Comparison of ENCODE assay signal across 12 cellular contexts in the genomic region with DNA sequence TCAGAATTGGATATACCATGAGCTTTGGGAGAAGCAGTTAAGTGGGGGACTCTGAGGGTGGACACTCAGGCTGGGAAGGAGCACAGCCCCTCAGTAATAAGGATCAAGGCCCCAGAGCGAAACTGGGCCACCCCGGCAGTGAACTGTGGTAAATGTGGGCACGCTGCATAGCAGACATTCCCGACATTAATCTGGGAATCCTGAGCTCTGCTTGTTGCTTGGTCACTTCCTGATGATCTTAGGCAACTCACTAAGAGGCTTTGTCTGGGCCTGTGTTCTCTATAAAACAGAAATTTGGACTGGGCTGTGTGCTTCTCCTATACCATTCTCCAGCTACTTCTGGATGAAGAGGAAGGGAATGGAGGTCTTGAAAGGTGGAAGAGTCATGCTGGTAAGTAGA. TPM values are rescaled to one million over a fixed set of nuclear protein-coding genes. Genes with fewer than 3 reads are reported as not detected.
DNase-seq lines count a peak whose midpoint lies in the region; ATAC-seq and TF ChIP-seq lines count a peak whose summit lies in the region.
"Had no signal": no experiment of that assay in that cellular context is flagged by ENCODE, and none has a peak within 500 bp of the region (broad histone marks: within the 10 kb centered on the region; RNA-seq: fewer than 3 reads in every experiment).

No MANE protein-coding gene starts in this region.

- no peak for ATAC-seq in PC-3
- no peak for ATAC-seq in HG02610 (IDR thresholded peaks at IDR 0.05; ENCODE audit: unreplicated experiment)
- no peak for ATAC-seq in GM21423 (IDR thresholded peaks at IDR 0.05; ENCODE audit: unreplicated experiment)
- ATAC-seq: gastroesophageal sphincter, HCT116 had no signal

- H3K9me3 ChIP-seq in CD8-positive, alpha-beta memory T cell (ENCODE audit: low read length): no peaks in the 10 kb centered on the region
- H3K9me3 ChIP-seq in PC-3 (ENCODE audit: low read length): no peaks in the 10 kb centered on the region
- H3K9me3 ChIP-seq in osteoblast (ENCODE audit: low read depth, low read length): no peaks in the 10 kb centered on the region
- H3K9me3 ChIP-seq: gastroesophageal sphincter had no signal

- POLR2A ChIA-PET in CD8-positive, alpha-beta memory T cell (lab: Charles Lee): no interaction called here
- POLR2A ChIA-PET in PC-3 (lab: Charles Lee; ENCODE audit: unreplicated experiment): no interaction called here

- no TSS peak for BruUV-seq in PC-3 (replicated peaks; lab: Mats Ljungman, UMichigan)

- H3K27me3 ChIP-seq in CD8-positive, alpha-beta memory T cell (ENCODE audit: insufficient read depth, low read length, poor library complexity, severe bottlenecking): no peaks in the 10 kb centered on the region
- H3K27me3 ChIP-seq in PC-3 (ENCODE audit: low read length) (no peaks in the 10 kb centered on the region), osteoblast (ENCODE audit: insufficient read depth, low read length) (no peaks in the 10 kb centered on the region)
- H3K27me3 ChIP-seq: gastroesophageal sphincter had no signal

- no peaks in the 10 kb centered on the region for H3K9me2 ChIP-seq in PC-3 (replicated peaks; ENCODE audit: low read length)

- no peak for DNase-seq in CD8-positive, alpha-beta memory T cell
- DNase-seq in PC-3 (no peak), endothelial cell (ENCODE audit: low spot score) (no peak), osteoblast (ENCODE audit: insufficient read length, low spot score, missing footprints) (peak; percentile 89), caudate nucleus (lab: John Stamatoyannopoulos, UW) (no peak)
- no peak for DNase-seq in effector CD4-positive, alpha-beta T cell
- DNase-seq: activated naive CD4-positive, alpha-beta T cell treated with anti-CD3 and anti-CD28 coated beads for 36 hours; NCI-H2107 had no signal

- H3K4me3 Mint-ChIP-seq in CD8-positive, alpha-beta memory T cell: no peak overlapping the region
- no peak overlapping the region for H3K4me3 Mint-ChIP-seq in endothelial cell (ENCODE audit: unreplicated experiment)
- H3K4me3 Mint-ChIP-seq: activated naive CD4-positive, alpha-beta T cell treated with anti-CD3 and anti-CD28 coated beads for 36 hours had no signal

- H3K27ac ChIP-seq in CD8-positive, alpha-beta memory T cell (ENCODE audit: low read depth, low read length): no peak overlapping the region
- peak overlapping the region; percentile 33; the same call in 1 of the 2 replicates for H3K27ac ChIP-seq in PC-3 (ENCODE audit: low read length)
- peak overlapping the region; percentile 95 for H3K27ac ChIP-seq in osteoblast (ENCODE audit: low read depth, low read length)
- no peak overlapping the region for H3K27ac ChIP-seq in caudate nucleus (ENCODE audit: low read depth, low read length)
- H3K27ac ChIP-seq: gastroesophageal sphincter had no signal

- peak overlapping the region in 6 of 8 donors; percentile 11 to 95 (median 68) for H3K27ac Mint-ChIP-seq in CD8-positive, alpha-beta memory T cell
- peak overlapping the region; percentile 88 for H3K27ac Mint-ChIP-seq in endothelial cell (ENCODE audit: unreplicated experiment)
- H3K27ac Mint-ChIP-seq: activated naive CD4-positive, alpha-beta T cell treated with anti-CD3 and anti-CD28 coated beads for 36 hours had no signal

- peaks cover 0 to 24% (median 2%) of the 10 kb centered on the region in 3 donors for H3K36me3 Mint-ChIP-seq in CD8-positive, alpha-beta memory T cell
- H3K36me3 Mint-ChIP-seq in endothelial cell (ENCODE audit: low read depth, unreplicated experiment): no peaks in the 10 kb centered on the region

- no peak overlapping the region for H3K4me3 ChIP-seq in CD8-positive, alpha-beta memory T cell (ENCODE audit: low read length)
- H3K4me3 ChIP-seq in PC-3 (ENCODE audit: low read length) (no peak overlapping the region), osteoblast (ENCODE audit: insufficient read depth, low read length) (peak overlapping the region; percentile 31)
- H3K4me3 ChIP-seq: gastroesophageal sphincter had no signal

- no peak overlapping the region for H2AFZ ChIP-seq in PC-3 (ENCODE audit: low read length)
- H2AFZ ChIP-seq in osteoblast (ENCODE audit: low read length): peak overlapping the region; percentile 43

- H3F3A ChIP-seq in PC-3 (ENCODE audit: low read length, unreplicated experiment): no peaks in the 10 kb centered on the region

- no peak overlapping the region for H3K9ac ChIP-seq in PC-3 (ENCODE audit: low read length)

- H3K4me2 ChIP-seq in PC-3 (ENCODE audit: low read length) (no peak overlapping the region), osteoblast (ENCODE audit: insufficient read depth, low read length) (peak overlapping the region; percentile 66)

- TF ChIP-seq CTCF in PC-3 (conservative IDR thresholded peaks at IDR 0.05; ENCODE audit: low read depth, low read length): no peak
- TF ChIP-seq CTCF in endothelial cell (IDR thresholded peaks at IDR 0.05; ENCODE audit: unreplicated experiment): no peak
- TF ChIP-seq CTCF in osteoblast (IDR thresholded peaks at IDR 0.05; ENCODE audit: extremely low read depth, low read depth, low read length): no peak

- peaks cover 60 to 83% (median 78%) of the 10 kb centered on the region in 3 donors for H3K4me1 Mint-ChIP-seq in CD8-positive, alpha-beta memory T cell
- H3K4me1 Mint-ChIP-seq in endothelial cell (ENCODE audit: unreplicated experiment): peaks cover 30% of the 10 kb centered on the region

- H4K20me1 ChIP-seq in PC-3 (ENCODE audit: low read length) (no peaks in the 10 kb centered on the region), osteoblast (ENCODE audit: insufficient read depth, low read length) (peaks cover 3% of the 10 kb centered on the region)

- no peaks in the 10 kb centered on the region for H3K36me3 ChIP-seq in CD8-positive, alpha-beta memory T cell (ENCODE audit: insufficient read depth, low read length)
- H3K36me3 ChIP-seq in PC-3 (ENCODE audit: low read depth, low read length) (peaks cover 3% of the 10 kb centered on the region; the same call in 1 of the 2 replicates), osteoblast (ENCODE audit: insufficient read depth, low read length) (no peaks in the 10 kb centered on the region)

- H3K9me3 Mint-ChIP-seq in CD8-positive, alpha-beta memory T cell: no peaks in the 10 kb centered on the region
- H3K9me3 Mint-ChIP-seq in endothelial cell (ENCODE audit: unreplicated experiment): no peaks in the 10 kb centered on the region
- H3K9me3 Mint-ChIP-seq: activated naive CD4-positive, alpha-beta T cell treated with anti-CD3 and anti-CD28 coated beads for 36 hours had no signal

- H3K27me3 Mint-ChIP-seq in CD8-positive, alpha-beta memory T cell: no peaks in the 10 kb centered on the region
- peaks cover 9% of the 10 kb centered on the region for H3K27me3 Mint-ChIP-seq in endothelial cell (ENCODE audit: unreplicated experiment)

- CTCF ChIA-PET in CD8-positive, alpha-beta memory T cell (lab: Charles Lee): no interaction called here
- CTCF ChIA-PET in PC-3 (lab: Charles Lee): no interaction called here

- H3K79me2 ChIP-seq in PC-3 (ENCODE audit: low read length) (peaks cover 89% of the 10 kb centered on the region), osteoblast (ENCODE audit: insufficient read depth, low read length) (peaks cover 70% of the 10 kb centered on the region)

- intact Hi-C loops in PC-3 (cut with micrococcal nuclease): loop anchor here (5.0 kb wide), 1 partner anchor 32 kb away; no protein-coding TSS in a partner anchor

- H3K4me1 ChIP-seq in CD8-positive, alpha-beta memory T cell (ENCODE audit: insufficient read depth, low read length): peaks cover 19% of the 10 kb centered on the region
- H3K4me1 ChIP-seq in PC-3 (ENCODE audit: insufficient read depth, low read length): peaks cover 55% of the 10 kb centered on the region
- H3K4me1 ChIP-seq in osteoblast (ENCODE audit: insufficient read depth, low read length): peaks cover 66% of the 10 kb centered on the region

RNA-seq across cellular contexts. Expression of gene TGFBRAP1, which starts 4.8 kb away (rescaled TPM):
- total RNA-seq in CD8-positive, alpha-beta memory T cell: 10 to 100 TPM; 30.8 to 32.1 TPM
- 30.8 TPM for polyA plus RNA-seq in CD8-positive, alpha-beta memory T cell
- 26.5 and 27.3 TPM in 2 replicates for total RNA-seq in PC-3 (2014; rRNA removed)
- total RNA-seq in endothelial cell (ENCODE audit: unreplicated experiment): 18.8 TPM
- total RNA-seq in osteoblast: 32.6 and 32.7 TPM in 2 replicates

RNA-seq across cellular contexts. Expression of gene C2orf49, which starts 12.6 kb away (rescaled TPM):
- total RNA-seq in CD8-positive, alpha-beta memory T cell: 10 to 100 TPM; 19.4 to 20.0 TPM
- 8.4 TPM for polyA plus RNA-seq in CD8-positive, alpha-beta memory T cell
- total RNA-seq in PC-3 (2014; rRNA removed) (7.2 and 11.6 TPM in 2 replicates), endothelial cell (ENCODE audit: unreplicated experiment) (15.8 TPM), osteoblast (18.0 and 18.1 TPM in 2 replicates)

Comparison
In these comparisons a context has a peak if more than half of its experiments do, and no peak if none do; other contexts are left out.
1. H3K27ac ChIP-seq: peak in PC-3 (single experiment) and osteoblast (single experiment); none in CD8-positive, alpha-beta memory T cell (single experiment) and caudate nucleus (single experiment).